ENCODE assay signal across 12 cellular contexts in genomic region chr11:69080361-69080973, GRCh38. TPM values are rescaled to one million over a fixed set of nuclear protein-coding genes. Genes with fewer than 3 reads are reported as not detected.
A peak's percentile ranks its signal among the peaks of the same experiment; 100 is the strongest.
DNase-seq lines count a peak whose midpoint lies in the region; ATAC-seq, FAIRE-seq and TF ChIP-seq lines count a peak whose summit lies in the region.
"Had no signal": no experiment of that assay in that cellular context is flagged by ENCODE, and none has a peak within 500 bp of the region (broad histone marks: within the 10 kb centered on the region; RNA-seq: fewer than 3 reads in every experiment).

No MANE protein-coding gene starts in this region.

- peak; percentile 14 to 59 for ATAC-seq in stimulated activated naive B cell treated with anti-CD40 and anti-IgM and Interleukin-4, amounts not matched to agents 10 μg/mL and 1 μg/mL and 100 μg/mL, for 72 hours (replicated peaks)

- H3K36me3 Mint-ChIP-seq in activated T-helper 1 cell treated with anti-CD3 and anti-CD28 coated beads, Interleukin-12 subunit alpha, Interleukin-12 subunit beta, Interleukin-2, Interleukin-4 antibody, amounts not matched to agents 30 ng/mL and 10 ng/mL and 1 ng/mL, durations not matched to agents 14 hours and 24 hours and 36 hours (ENCODE audit: low read depth), result no peaks in the 10 kb centered on the region
- H3K36me3 Mint-ChIP-seq in stimulated activated naive B cell treated with anti-CD40 and anti-IgM and Interleukin-4, amounts not matched to agents 10 μg/mL and 1 μg/mL and 100 μg/mL, for 72 hours, result peaks cover 49 to 53% of the 10 kb centered on the region in 2 donors

- peaks cover 25% of the 10 kb centered on the region for H3K4me1 ChIP-seq in SJSA1 (replicated peaks)

- H3K4me3 ChIP-seq in SJSA1 (no peak overlapping the region), epithelial cell of esophagus (ENCODE audit: low read length) (no peak overlapping the region)

- TF ChIP-seq POLR2A in GM12892 (IDR thresholded peaks at IDR 0.05; ENCODE audit: low read depth, low read length), result no peak

- no peaks in the 10 kb centered on the region for H3K27me3 ChIP-seq in SJSA1 (replicated peaks)

- no peak for FAIRE-seq in GM12892 (lab: Jason Lieb, UNC)
- FAIRE-seq: colon, GM19239 had no signal

- H3K27me3 Mint-ChIP-seq in activated T-helper 1 cell treated with anti-CD3 and anti-CD28 coated beads, Interleukin-12 subunit alpha, Interleukin-12 subunit beta, Interleukin-2, Interleukin-4 antibody, amounts not matched to agents 30 ng/mL and 10 ng/mL and 1 ng/mL, durations not matched to agents 14 hours and 24 hours and 36 hours (ENCODE audit: insufficient read depth), result no peaks in the 10 kb centered on the region
- H3K27me3 Mint-ChIP-seq in stimulated activated naive B cell treated with anti-CD40 and anti-IgM and Interleukin-4, amounts not matched to agents 10 μg/mL and 1 μg/mL and 100 μg/mL, for 72 hours, result no peaks in the 10 kb centered on the region

- H3K4me1 Mint-ChIP-seq in activated T-helper 1 cell treated with anti-CD3 and anti-CD28 coated beads, Interleukin-12 subunit alpha, Interleukin-12 subunit beta, Interleukin-2, Interleukin-4 antibody, amounts not matched to agents 30 ng/mL and 10 ng/mL and 1 ng/mL, durations not matched to agents 14 hours and 24 hours and 36 hours (ENCODE audit: low read depth), result peaks cover 7% of the 10 kb centered on the region
- peaks cover 7 to 21% of the 10 kb centered on the region in 2 donors for H3K4me1 Mint-ChIP-seq in stimulated activated naive B cell treated with anti-CD40 and anti-IgM and Interleukin-4, amounts not matched to agents 10 μg/mL and 1 μg/mL and 100 μg/mL, for 72 hours

- no peak overlapping the region for H3K27ac Mint-ChIP-seq in activated T-helper 1 cell treated with anti-CD3 and anti-CD28 coated beads, Interleukin-12 subunit alpha, Interleukin-12 subunit beta, Interleukin-2, Interleukin-4 antibody, amounts not matched to agents 30 ng/mL and 10 ng/mL and 1 ng/mL, durations not matched to agents 14 hours and 24 hours and 36 hours
- peak overlapping the region; percentile 93 for H3K27ac Mint-ChIP-seq in stimulated activated naive B cell treated with anti-CD40 and anti-IgM and Interleukin-4, amounts not matched to agents 10 μg/mL and 1 μg/mL and 100 μg/mL, for 72 hours

- H3K9me3 ChIP-seq in SJSA1 (replicated peaks), result no peaks in the 10 kb centered on the region

- no peak for TF ChIP-seq CTCF in epithelial cell of esophagus (IDR thresholded peaks at IDR 0.05; ENCODE audit: insufficient read depth, low read depth, low read length, missing control alignments)

- no peaks in the 10 kb centered on the region for H3K9me3 Mint-ChIP-seq in activated T-helper 1 cell treated with anti-CD3 and anti-CD28 coated beads, Interleukin-12 subunit alpha, Interleukin-12 subunit beta, Interleukin-2, Interleukin-4 antibody, amounts not matched to agents 30 ng/mL and 10 ng/mL and 1 ng/mL, durations not matched to agents 14 hours and 24 hours and 36 hours
- H3K9me3 Mint-ChIP-seq in stimulated activated naive B cell treated with anti-CD40 and anti-IgM and Interleukin-4, amounts not matched to agents 10 μg/mL and 1 μg/mL and 100 μg/mL, for 72 hours, result no peaks in the 10 kb centered on the region

- DNase-seq in activated T-helper 1 cell treated with Interleukin-2 at 50 U/mL for 16 hours (ENCODE audit: low read depth) (peak; percentile 18), SJSA1 (ENCODE audit: low read depth in 1 of 2, low spot score in 2 of 2) (peak; percentile 86 to 95), epithelial cell of esophagus (ENCODE audit: low read depth) (peak; percentile 70), GM12892 (ENCODE audit: insufficient read length) (no peak), DMS153 treated with DMSO at 0.1 percent for 48 hours (lab: John Stamatoyannopoulos, UW; ENCODE audit: unreplicated experiment) (no peak), DMS53 (lab: John Stamatoyannopoulos, UW) (no peak)
- DNase-seq in activated T-helper 1 cell treated with anti-CD3 and anti-CD28 coated beads, Interleukin-12 subunit alpha, Interleukin-12 subunit beta, Interleukin-2, Interleukin-4 antibody, amounts not matched to agents 30 ng/mL and 10 ng/mL and 1 ng/mL, durations not matched to agents 14 hours and 24 hours and 36 hours (ENCODE audit: low spot score), result no peak
- no peak for DNase-seq in stimulated activated naive B cell treated with anti-CD40 and anti-IgM and Interleukin-4, amounts not matched to agents 10 μg/mL and 1 μg/mL and 100 μg/mL, for 72 hours
- DNase-seq: SIG-M5 had no signal

- intact Hi-C loops in activated T-helper 1 cell treated with anti-CD3 and anti-CD28 coated beads, Interleukin-12 subunit alpha, Interleukin-12 subunit beta, Interleukin-2, Interleukin-4 antibody, amounts not matched to agents 30 ng/mL and 10 ng/mL and 1 ng/mL, durations not matched to agents 14 hours and 24 hours and 36 hours (cut with micrococcal nuclease), result no loop called here

- peak overlapping the region; percentile 66 for H3K27ac ChIP-seq in SJSA1
- H3K27ac ChIP-seq: C4-2B had no signal

- H3K4me3 Mint-ChIP-seq in activated T-helper 1 cell treated with anti-CD3 and anti-CD28 coated beads, Interleukin-12 subunit alpha, Interleukin-12 subunit beta, Interleukin-2, Interleukin-4 antibody, amounts not matched to agents 30 ng/mL and 10 ng/mL and 1 ng/mL, durations not matched to agents 14 hours and 24 hours and 36 hours, result no peak overlapping the region
- H3K4me3 Mint-ChIP-seq in stimulated activated naive B cell treated with anti-CD40 and anti-IgM and Interleukin-4, amounts not matched to agents 10 μg/mL and 1 μg/mL and 100 μg/mL, for 72 hours, result peak overlapping the region in 1 of 2 donors; percentile 25

- peaks cover 44% of the 10 kb centered on the region for H3K36me3 ChIP-seq in SJSA1

RNA-seq across cellular contexts. Expression of gene TPCN2, which starts 31.7 kb away (rescaled TPM):
- total RNA-seq in activated T-helper 1 cell treated with anti-CD3 and anti-CD28 coated beads, Interleukin-12 subunit alpha, Interleukin-12 subunit beta, Interleukin-2, Interleukin-4 antibody, amounts not matched to agents 30 ng/mL and 10 ng/mL and 1 ng/mL, durations not matched to agents 14 hours and 24 hours and 36 hours, result 17.4 and 19.2 TPM in 2 replicates
- total RNA-seq in SJSA1 (2014; rRNA removed; shearing (Covaris generic)), result 21.7 and 24.1 TPM in 2 replicates
- 14.3 TPM for polyA plus RNA-seq in GM12892 (2012; ENCODE audit: missing spikeins)

Comparison
In these comparisons a context has a peak if more than half of its experiments do, and no peak if none do; other contexts are left out.
1. DNase-seq: peak in activated T-helper 1 cell treated with Interleukin-2 at 50 U/mL for 16 hours (single experiment), SJSA1 (2 of 2) and epithelial cell of esophagus (single experiment); none in activated T-helper 1 cell treated with anti-CD3 and anti-CD28 coated beads, Interleukin-12 subunit alpha, Interleukin-12 subunit beta, Interleukin-2, Interleukin-4 antibody, amounts not matched to agents 30 ng/mL and 10 ng/mL and 1 ng/mL, durations not matched to agents 14 hours and 24 hours and 36 hours (single experiment), stimulated activated naive B cell treated with anti-CD40 and anti-IgM and Interleukin-4, amounts not matched to agents 10 μg/mL and 1 μg/mL and 100 μg/mL, for 72 hours (single experiment), GM12892 (single experiment), DMS153 treated with DMSO at 0.1 percent for 48 hours (single experiment) and DMS53 (single experiment).